Comparison of ENCODE assay signal across 8 cellular contexts in genomic region chr16:47460755-47461597, GRCh38. TPM values are rescaled to one million over a fixed set of nuclear protein-coding genes. Genes with fewer than 3 reads are reported as not detected.
DNase-seq lines count a peak whose midpoint lies in the region; ATAC-seq and TF ChIP-seq lines count a peak whose summit lies in the region.

ITFG1 (minus strand) TSS chr16:47461063; CDS start chr16:47461045, 18 bp downstream.
PHKB (plus strand) TSS chr16:47461331; CDS start chr16:47461351, 20 bp downstream.

- H3K9me3 ChIP-seq in muscle layer of colon (ENCODE audit: low read length) = no peaks in the 10 kb centered on the region

- DNase-seq in DMS53 (lab: John Stamatoyannopoulos, UW) (peak; percentile 97), HuH-7.5 (ENCODE audit: low spot score) (peak; percentile 45)
- peak; percentile 95 to 96 for DNase-seq in activated T-cell treated with anti-CD3 and anti-CD28 coated beads, Interleukin-2, amount 50 U/mL, for 48 hours
- peak; percentile 91 to 94 for DNase-seq in stimulated activated CD8-positive, alpha-beta memory T cell treated with anti-CD3 and anti-CD28 coated beads, Interleukin-7, amount 100 ng/mL, for 1 hour (ENCODE audit: low read depth in 2 of 2)

- peak; percentile 75 for ATAC-seq in GM21528 (IDR thresholded peaks at IDR 0.05; ENCODE audit: low FRiP score, unreplicated experiment)
- ATAC-seq in esophagus mucosa = peak; percentile 96

- peaks cover 46% of the 10 kb centered on the region for H3K4me1 ChIP-seq in muscle layer of colon (ENCODE audit: insufficient read depth, low read length)

- H3K4me3 ChIP-seq in muscle layer of colon (ENCODE audit: low read depth in 1 of 2, low read length in 2 of 2) = peak within 1 kb of the TSS; percentile 95 to 98

- H3K27ac ChIP-seq in muscle layer of colon (ENCODE audit: low read depth, low read length) = peak within 1 kb of the TSS; percentile 93

- H3K9ac ChIP-seq in muscle layer of colon (ENCODE audit: low read length) = peak within 1 kb of the TSS; percentile 97

- no peaks in the 10 kb centered on the region for H3K27me3 ChIP-seq in muscle layer of colon (ENCODE audit: control insufficient read depth in 1 of 2, insufficient read depth in 2 of 2, low read length in 2 of 2)

- H3K36me3 ChIP-seq in muscle layer of colon (ENCODE audit: insufficient read depth, low read length) = peaks cover 8% of the 10 kb centered on the region

TF ChIP-seq in PFSK-1, 5 proteins besides CTCF, POLR2A, EP300 and RAD21:
- TF ChIP-seq FOXP2 (optimal IDR thresholded peaks at IDR 0.05; ENCODE audit: borderline replicate concordance, extremely low read depth, extremely low read length, insufficient read depth) = peak; percentile 40
- TF ChIP-seq POLR2AphosphoS5 (IDR thresholded peaks at IDR 0.05; ENCODE audit: low read depth, low read length) = peak; percentile 47
- no peak; the same call in 1 of the 2 replicates for TF ChIP-seq TAF1 (IDR thresholded peaks at IDR 0.05; ENCODE audit: borderline replicate concordance, insufficient read depth, low read length)

RNA-seq across cellular contexts. Expression of gene ITFG1, which starts in this region (rescaled TPM):
- polyA plus RNA-seq in PFSK-1 (2012; ENCODE audit: insufficient read length, low read depth) = 6.5 TPM
- total RNA-seq in esophagus mucosa = 23.2 TPM

RNA-seq across cellular contexts. Expression of gene PHKB, which starts in this region (rescaled TPM):
- 13.9 TPM for polyA plus RNA-seq in PFSK-1 (2012; ENCODE audit: insufficient read length, low read depth)
- 47.9 TPM for total RNA-seq in esophagus mucosa

Comparison
In these comparisons a context has a peak if more than half of its experiments do, and no peak if none do; other contexts are left out.
1. Peak in every context shown above with its lines: DNase-seq, ATAC-seq, H3K4me3 ChIP-seq and H3K27ac ChIP-seq.
2. DNase-seq: peak in every context shown above with its lines; median percentile 97 in DMS53; 96 in activated T-cell treated with anti-CD3 and anti-CD28 coated beads, Interleukin-2, amount 50 U/mL, for 48 hours; 92 in stimulated activated CD8-positive, alpha-beta memory T cell treated with anti-CD3 and anti-CD28 coated beads, Interleukin-7, amount 100 ng/mL, for 1 hour; 45 in HuH-7.5.